Comparison of ENCODE assay signal across 32 cellular contexts in genomic region chr11:36227044-36227443, GRCh38.
"Had no signal": no experiment of that assay in that cellular context is flagged by ENCODE, and none has a peak within 500 bp of the region (broad histone marks: within the 10 kb centered on the region; RNA-seq: fewer than 3 reads in every experiment).

No MANE protein-coding gene starts in this region.

- DNase-seq: activated effector memory CD4-positive, alpha-beta T cell treated with anti-CD3 and anti-CD28 coated beads, Interleukin-2, amount 50 U/mL, for 16 hours; activated effector memory CD4-positive, alpha-beta T cell treated with Interleukin-2 at 50 U/mL for 16 hours; activated gamma-delta T cell; activated gamma-delta T cell treated with Interleukin-2 at 50 U/mL for 16 hours; activated naive CD4-positive, alpha-beta T cell; activated naive CD4-positive, alpha-beta T cell treated with anti-CD3 and anti-CD28 coated beads for 36 hours; activated naive CD4-positive, alpha-beta T cell treated with anti-CD3 and anti-CD28 coated beads, Interleukin-2, amount 10 ng/mL, durations not matched to agents 7 days and 5 days; activated naive CD4-positive, alpha-beta T cell treated with anti-CD3 and anti-CD28 coated beads, Interleukin-2, amount 50 U/mL, for 16 hours; activated naive CD4-positive, alpha-beta T cell treated with Interleukin-2 at 50 U/mL for 16 hours; activated naive CD8-positive, alpha-beta T cell treated with anti-CD3 and anti-CD28 coated beads for 36 hours; activated naive CD8-positive, alpha-beta T cell treated with anti-CD3 and anti-CD28 coated beads, Interleukin-2, amount 10 ng/mL, durations not matched to agents 7 days and 5 days; activated naive CD8-positive, alpha-beta T cell treated with anti-CD3 and anti-CD28 coated beads, Interleukin-2, amount 50 U/mL, for 24 hours; activated T-cell treated with anti-CD3 and anti-CD28 coated beads, Interleukin-2, amount 50 U/mL, for 1 hour; activated T-cell treated with anti-CD3 and anti-CD28 coated beads, Interleukin-2, amount 50 U/mL, for 24 hours; activated T-cell treated with anti-CD3 and anti-CD28 coated beads, Interleukin-2, amount 50 U/mL, for 4 hours; activated T-cell treated with anti-CD3 and anti-CD28 coated beads, Interleukin-2, amount 50 U/mL, for 48 hours; activated T-cell treated with anti-CD3 and anti-CD28 coated beads, Interleukin-2, amount 50 U/mL, for 72 hours; adrenal gland; amniotic stem cell; amygdala; anterior cingulate cortex; aorta; body of pancreas; brain microvascular endothelial cell; caudate nucleus; central memory CD4-positive, alpha-beta T cell; cerebellar nuclear complex had no signal

- H3K27me3 ChIP-seq: adrenal gland, ascending aorta, body of pancreas, brain microvascular endothelial cell, breast epithelium, cardiac muscle cell had no signal

- H3K9me3 ChIP-seq: adrenal gland, ascending aorta, body of pancreas, breast epithelium had no signal

- H3K36me3 ChIP-seq: adrenal gland, ascending aorta, brain microvascular endothelial cell, breast epithelium, cardiac muscle cell had no signal

- ATAC-seq: activated naive CD4-positive, alpha-beta T cell treated with anti-CD3 and anti-CD28 coated beads, Interleukin-2, amount 50 U/mL, for 72 hours; activated naive CD8-positive, alpha-beta T cell treated with anti-CD3 and anti-CD28 coated beads, Interleukin-2, amount 50 U/mL, for 24 hours; activated T-cell treated with anti-CD3 and anti-CD28 coated beads, Interleukin-2, amount 50 U/mL, for 4 hours; activated T-cell treated with anti-CD3 and anti-CD28 coated beads, Interleukin-2, amount 50 U/mL, for 72 hours; activated T-helper 17 cell treated with anti-CD3 and anti-CD28 coated beads, Interleukin-2, amount 50 U/mL, for 72 hours; body of pancreas had no signal

- H3K4me1 ChIP-seq: body of pancreas, breast epithelium had no signal

- H3K27ac ChIP-seq: adrenal gland, ascending aorta, body of pancreas, brain microvascular endothelial cell, breast epithelium, cardiac muscle cell had no signal

- H3K4me3 ChIP-seq: adrenal gland, ascending aorta, body of pancreas, breast epithelium, cardiac muscle cell had no signal
